13 cellular contexts compared by ENCODE assay signal in genomic region chr18:63022429-63023022, GRCh38.
DNase-seq lines count a peak whose midpoint lies in the region; TF ChIP-seq lines count a peak whose summit lies in the region.
"Had no signal": no experiment of that assay in that cellular context is flagged by ENCODE, and none has a peak within 500 bp of the region (broad histone marks: within the 10 kb centered on the region; RNA-seq: fewer than 3 reads in every experiment).

No MANE protein-coding gene starts in this region.

- no peak overlapping the region for H3K27ac ChIP-seq in dorsolateral prefrontal cortex
- H3K27ac ChIP-seq: BLaER1, prostate gland had no signal

- no peak overlapping the region for H3K4me3 ChIP-seq in dorsolateral prefrontal cortex
- no peak overlapping the region for H3K4me3 ChIP-seq in MG63
- H3K4me3 ChIP-seq: BLaER1, prostate gland had no signal

- intact Hi-C loops in activated CD4-positive, alpha-beta T cell treated with anti-CD3 and anti-CD28 coated beads, Interleukin-2, amount 10 ng/mL, durations not matched to agents 24 days and 14 days (cut with micrococcal nuclease): no loop called here
- intact Hi-C loops in dorsolateral prefrontal cortex (cut with DNase I): loop anchor here in 1 of 2 donors (5.0 kb wide), 1 partner anchor 45 kb away; no protein-coding TSS in a partner anchor

- H3K27ac Mint-ChIP-seq in activated CD4-positive, alpha-beta T cell treated with anti-CD3 and anti-CD28 coated beads, Interleukin-2, amount 10 ng/mL, durations not matched to agents 24 days and 14 days: no peak overlapping the region
- H3K27ac Mint-ChIP-seq in osteocyte (ENCODE audit: unreplicated experiment): no peak overlapping the region
- H3K27ac Mint-ChIP-seq: immature natural killer cell had no signal

- no peaks in the 10 kb centered on the region for H3K36me3 ChIP-seq in MG63
- H3K36me3 ChIP-seq: BLaER1, prostate gland had no signal

- H3K9me3 Mint-ChIP-seq in activated CD4-positive, alpha-beta T cell treated with anti-CD3 and anti-CD28 coated beads, Interleukin-2, amount 10 ng/mL, durations not matched to agents 24 days and 14 days: peaks cover 8% of the 10 kb centered on the region
- peaks cover 8% of the 10 kb centered on the region for H3K9me3 Mint-ChIP-seq in osteocyte (ENCODE audit: unreplicated experiment)

- TF ChIP-seq CTCF in dorsolateral prefrontal cortex (IDR thresholded peaks at IDR 0.05 in 54 of 56, conservative IDR thresholded peaks at IDR 0.05 in 2 of 56; ENCODE audit: low read depth in 1 of 56, partially characterized antibody in 56 of 56) (peak in 29 of 56 donors; percentile 11 to 47 (median 29)), osteocyte (IDR thresholded peaks at IDR 0.05) (peak; percentile 55)

- H3K27me3 ChIP-seq in dorsolateral prefrontal cortex: peaks cover 0 to 3% (median 0%) of the 10 kb centered on the region in 45 donors
- no peaks in the 10 kb centered on the region for H3K27me3 ChIP-seq in MG63
- H3K27me3 ChIP-seq: BLaER1 had no signal

- peaks cover 19% of the 10 kb centered on the region for H3K27me3 Mint-ChIP-seq in activated CD4-positive, alpha-beta T cell treated with anti-CD3 and anti-CD28 coated beads, Interleukin-2, amount 10 ng/mL, durations not matched to agents 24 days and 14 days
- H3K27me3 Mint-ChIP-seq in osteocyte (ENCODE audit: unreplicated experiment): peaks cover 28% of the 10 kb centered on the region
- H3K27me3 Mint-ChIP-seq: central memory CD8-positive, alpha-beta T cell had no signal

- DNase-seq in activated CD4-positive, alpha-beta T cell treated with anti-CD3 and anti-CD28 coated beads, Interleukin-2, amount 10 ng/mL, durations not matched to agents 24 days and 14 days: peak; percentile 72
- no peak for DNase-seq in activated CD4-positive, alpha-beta T cell treated with anti-CD3 and anti-CD28 coated beads, Interleukin-2, amount 50 U/mL, for 1 hour
- DNase-seq in HuH-7 (ENCODE audit: low spot score) (peak; percentile 28), dorsolateral prefrontal cortex (no peak), osteocyte (ENCODE audit: extremely low spot score, unreplicated experiment) (no peak), NCI-H2227 (lab: John Stamatoyannopoulos, UW; ENCODE audit: unreplicated experiment) (no peak), NCI-H2107 (lab: John Stamatoyannopoulos, UW) (no peak), MG63 (no peak)
- DNase-seq: immature natural killer cell, KG1 had no signal

- peaks cover 6% of the 10 kb centered on the region for H3K36me3 Mint-ChIP-seq in activated CD4-positive, alpha-beta T cell treated with anti-CD3 and anti-CD28 coated beads, Interleukin-2, amount 10 ng/mL, durations not matched to agents 24 days and 14 days (ENCODE audit: low read depth)
- no peaks in the 10 kb centered on the region for H3K36me3 Mint-ChIP-seq in osteocyte (ENCODE audit: unreplicated experiment)

- H3K4me1 Mint-ChIP-seq in activated CD4-positive, alpha-beta T cell treated with anti-CD3 and anti-CD28 coated beads, Interleukin-2, amount 10 ng/mL, durations not matched to agents 24 days and 14 days: no peaks in the 10 kb centered on the region
- H3K4me1 Mint-ChIP-seq in osteocyte (ENCODE audit: unreplicated experiment): no peaks in the 10 kb centered on the region
- H3K4me1 Mint-ChIP-seq: central memory CD8-positive, alpha-beta T cell; immature natural killer cell had no signal

- H3K9me3 ChIP-seq in MG63: peaks cover 6% of the 10 kb centered on the region
- H3K9me3 ChIP-seq: prostate gland had no signal

- H3K4me3 Mint-ChIP-seq in activated CD4-positive, alpha-beta T cell treated with anti-CD3 and anti-CD28 coated beads, Interleukin-2, amount 10 ng/mL, durations not matched to agents 24 days and 14 days: no peak overlapping the region
- H3K4me3 Mint-ChIP-seq in osteocyte (ENCODE audit: unreplicated experiment): no peak overlapping the region
- H3K4me3 Mint-ChIP-seq: central memory CD8-positive, alpha-beta T cell; immature natural killer cell had no signal

Comparison
In these comparisons a context has a peak if more than half of its experiments do, and no peak if none do; other contexts are left out.
1. DNase-seq: peak in activated CD4-positive, alpha-beta T cell treated with anti-CD3 and anti-CD28 coated beads, Interleukin-2, amount 10 ng/mL, durations not matched to agents 24 days and 14 days (single experiment) and HuH-7 (single experiment); none in activated CD4-positive, alpha-beta T cell treated with anti-CD3 and anti-CD28 coated beads, Interleukin-2, amount 50 U/mL, for 1 hour (single experiment), dorsolateral prefrontal cortex (0 of 10), osteocyte (single experiment), NCI-H2227 (single experiment), NCI-H2107 (single experiment) and MG63 (single experiment).